ENCODE assay signal across 8 cellular contexts in genomic region chr12:103288016-103288415, GRCh38.
"Had no signal": no experiment of that assay in that cellular context is flagged by ENCODE, and none has a peak within 500 bp of the region (broad histone marks: within the 10 kb centered on the region; RNA-seq: fewer than 3 reads in every experiment).

No MANE protein-coding gene starts in this region.

- FAIRE-seq: H54, HepG2 had no signal

- H3K4me3 Mint-ChIP-seq: H9, IgD-negative memory B cell had no signal

- ATAC-seq: HepG2 had no signal

- H3K27ac Mint-ChIP-seq: H9, IgD-negative memory B cell had no signal

- DNase-seq: GOT3, H9, HCEC 1CT, KG1 had no signal

- H3K27me3 Mint-ChIP-seq: IgD-negative memory B cell had no signal

- H3K27ac ChIP-seq: HL-60 had no signal
